ENCODE assay signal across 6 cellular contexts in genomic region chrX:104842646-104843045, GRCh38.
"Had no signal": no experiment of that assay in that cellular context is flagged by ENCODE, and none has a peak within 500 bp of the region (broad histone marks: within the 10 kb centered on the region; RNA-seq: fewer than 3 reads in every experiment).

No MANE protein-coding gene starts in this region.

- ATAC-seq: HepG2, K562 had no signal

- H3K4me3 ChIP-seq: K562 had no signal

- H3K27ac ChIP-seq: HL-60 had no signal

- DNase-seq: IMR-90, KBM-7, KG1 had no signal
